Comparison of ENCODE assay signal across 13 cellular contexts in the genomic region with DNA sequence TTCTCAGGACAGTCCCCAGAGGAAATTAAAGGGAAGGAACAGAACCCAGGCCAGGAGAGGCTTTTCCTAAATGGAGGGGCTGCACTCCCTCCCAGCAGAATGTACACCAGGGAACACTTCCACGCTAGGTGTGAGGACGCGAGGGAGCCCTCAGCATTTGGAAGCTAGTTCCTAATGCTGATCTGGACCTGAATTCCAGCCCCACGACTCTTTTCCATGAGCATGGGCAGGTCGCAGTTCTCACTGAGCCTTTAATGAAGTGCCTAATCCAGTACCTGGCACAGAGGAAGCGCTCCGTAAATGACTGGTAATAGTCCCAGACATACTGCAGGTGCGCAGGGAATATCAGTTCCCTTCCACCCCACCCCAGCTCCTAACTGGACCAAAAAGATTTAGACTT. TPM values are rescaled to one million over a fixed set of nuclear protein-coding genes. Genes with fewer than 3 reads are reported as not detected.
DNase-seq lines count a peak whose midpoint lies in the region; TF ChIP-seq lines count a peak whose summit lies in the region.
"Had no signal": no experiment of that assay in that cellular context is flagged by ENCODE, and none has a peak within 500 bp of the region (broad histone marks: within the 10 kb centered on the region; RNA-seq: fewer than 3 reads in every experiment).

No MANE protein-coding gene starts in this region.

- no peak overlapping the region for H3K4me2 ChIP-seq in osteoblast (ENCODE audit: insufficient read depth, low read length)

- intact Hi-C loops in dorsolateral prefrontal cortex (cut with DNase I) = no loop called here

- no peaks in the 10 kb centered on the region for H3K79me2 ChIP-seq in osteoblast (ENCODE audit: insufficient read depth, low read length)

- no peaks in the 10 kb centered on the region for H3K9me3 Mint-ChIP-seq in activated CD4-positive, alpha-beta T cell treated with anti-CD3 and anti-CD28 coated beads, Interleukin-2, amount 10 ng/mL, durations not matched to agents 7 days and 5 days
- H3K9me3 Mint-ChIP-seq in IgD-negative memory B cell = no peaks in the 10 kb centered on the region

- peak overlapping the region; percentile 72 for H3K27ac Mint-ChIP-seq in activated CD4-positive, alpha-beta T cell treated with anti-CD3 and anti-CD28 coated beads, Interleukin-2, amount 10 ng/mL, durations not matched to agents 7 days and 5 days
- H3K27ac Mint-ChIP-seq in IgD-negative memory B cell = peak overlapping the region; percentile 84 to 98 (median 97)

- H4K20me1 ChIP-seq in osteoblast (ENCODE audit: insufficient read depth, low read length) = no peaks in the 10 kb centered on the region

- peaks cover 2% of the 10 kb centered on the region for H3K36me3 Mint-ChIP-seq in activated CD4-positive, alpha-beta T cell treated with anti-CD3 and anti-CD28 coated beads, Interleukin-2, amount 10 ng/mL, durations not matched to agents 7 days and 5 days (ENCODE audit: low read depth)
- H3K36me3 Mint-ChIP-seq in IgD-negative memory B cell = peaks cover 9% of the 10 kb centered on the region

- peak overlapping the region in 42 of 59 donors; percentile 6 to 69 (median 60) for H3K4me3 ChIP-seq in dorsolateral prefrontal cortex
- no peak overlapping the region for H3K4me3 ChIP-seq in osteoblast (ENCODE audit: insufficient read depth, low read length)

- H3K27me3 Mint-ChIP-seq in activated CD4-positive, alpha-beta T cell treated with anti-CD3 and anti-CD28 coated beads, Interleukin-2, amount 10 ng/mL, durations not matched to agents 7 days and 5 days = peaks cover 60% of the 10 kb centered on the region
- no peaks in the 10 kb centered on the region for H3K27me3 Mint-ChIP-seq in IgD-negative memory B cell

- DNase-seq in activated CD4-positive, alpha-beta T cell treated with anti-CD3 and anti-CD28 coated beads, Interleukin-2, amount 10 ng/mL, durations not matched to agents 7 days and 5 days = no peak
- DNase-seq in activated CD4-positive, alpha-beta T cell treated with anti-CD3 and anti-CD28 coated beads for 48 hours = no peak
- DNase-seq in dorsolateral prefrontal cortex (no peak), osteoblast (ENCODE audit: insufficient read length, low spot score, missing footprints) (peak; percentile 29), pons (ENCODE audit: low spot score) (no peak), NCI-H2227 (lab: John Stamatoyannopoulos, UW; ENCODE audit: unreplicated experiment) (no peak), SK-N-DZ (ENCODE audit: low spot score) (no peak)
- DNase-seq: dermis blood vessel endothelial cell had no signal

- POLR2A ChIA-PET in activated CD4-positive, alpha-beta T cell treated with anti-CD3 and anti-CD28 coated beads, Interleukin-2, amount 10 ng/mL, durations not matched to agents 7 days and 5 days (lab: Charles Lee) = no interaction called here

- TF ChIP-seq CTCF in dorsolateral prefrontal cortex (IDR thresholded peaks at IDR 0.05 in 54 of 56, conservative IDR thresholded peaks at IDR 0.05 in 2 of 56; ENCODE audit: low read depth in 1 of 56, partially characterized antibody in 56 of 56) (no peak), osteoblast (IDR thresholded peaks at IDR 0.05; ENCODE audit: extremely low read depth, low read depth, low read length) (no peak)

- no peak overlapping the region for H2AFZ ChIP-seq in osteoblast (ENCODE audit: low read length)

- H3K27ac ChIP-seq in dorsolateral prefrontal cortex (peak overlapping the region in 6 of 59 donors; percentile 5 to 49 (median 36)), osteoblast (ENCODE audit: low read depth, low read length) (no peak overlapping the region)

- peaks cover 0 to 58% (median 34%) of the 10 kb centered on the region in 45 donors for H3K27me3 ChIP-seq in dorsolateral prefrontal cortex
- peaks cover 40% of the 10 kb centered on the region for H3K27me3 ChIP-seq in osteoblast (ENCODE audit: insufficient read depth, low read length)

- CTCF ChIA-PET in activated CD4-positive, alpha-beta T cell treated with anti-CD3 and anti-CD28 coated beads, Interleukin-2, amount 10 ng/mL, durations not matched to agents 7 days and 5 days (lab: Charles Lee) = interaction anchor here (1.0 kb wide), 1 partner anchor 55 kb away, joined by 3 read pairs; no protein-coding TSS in a partner anchor

- H3K9me3 ChIP-seq in osteoblast (ENCODE audit: low read depth, low read length) = no peaks in the 10 kb centered on the region

- H3K36me3 ChIP-seq in osteoblast (ENCODE audit: insufficient read depth, low read length) = no peaks in the 10 kb centered on the region

- peak overlapping the region; percentile 64 for H3K4me3 Mint-ChIP-seq in activated CD4-positive, alpha-beta T cell treated with anti-CD3 and anti-CD28 coated beads, Interleukin-2, amount 10 ng/mL, durations not matched to agents 7 days and 5 days
- peak overlapping the region; percentile 87 to 96 (median 93) for H3K4me3 Mint-ChIP-seq in IgD-negative memory B cell

- peaks cover 29% of the 10 kb centered on the region for H3K4me1 Mint-ChIP-seq in activated CD4-positive, alpha-beta T cell treated with anti-CD3 and anti-CD28 coated beads, Interleukin-2, amount 10 ng/mL, durations not matched to agents 7 days and 5 days
- peaks cover 56 to 65% (median 63%) of the 10 kb centered on the region in 3 donors for H3K4me1 Mint-ChIP-seq in IgD-negative memory B cell

- no peaks in the 10 kb centered on the region for H3K4me1 ChIP-seq in osteoblast (ENCODE audit: insufficient read depth, low read length)

RNA-seq across cellular contexts. Expression of a gene that starts 1.1 kb away (rescaled TPM):
- 1 to 10 TPM; 6.7 to 9.0 TPM for total RNA-seq in activated CD4-positive, alpha-beta T cell treated with anti-CD3 and anti-CD28 coated beads, Interleukin-2, amount 10 ng/mL, durations not matched to agents 7 days and 5 days
- polyA plus RNA-seq in IgD-negative memory B cell = 193 TPM
- total RNA-seq in dorsolateral prefrontal cortex (10 to 100 TPM in 45 of 120 experiments, 1 to 10 TPM in 75; 1.6 to 32.2 (median 8.5) TPM), osteoblast (not detected in 2 replicates)
- not detected in 2 replicates for polyA plus RNA-seq in SK-N-DZ (2014; cell fraction: cytosol; rRNA removed)
- polyA plus RNA-seq in SK-N-DZ (2014; cell fraction: nucleus; rRNA removed) = not detected in 2 replicates
- total RNA-seq: A673, myocyte had no signal

RNA-seq across cellular contexts. Expression of a gene that starts 59.7 kb away (rescaled TPM):
- under 1 TPM; 0.10 to 0.15 TPM for total RNA-seq in activated CD4-positive, alpha-beta T cell treated with anti-CD3 and anti-CD28 coated beads, Interleukin-2, amount 10 ng/mL, durations not matched to agents 7 days and 5 days
- 0.55 TPM for polyA plus RNA-seq in IgD-negative memory B cell
- total RNA-seq in dorsolateral prefrontal cortex = under 1 TPM in 55 of 120 experiments, not detected in 65; 0.14 to 0.96 (median 0.32) TPM
- under 0.01 TPM in 1 of 2 replicates, not detected in the other for total RNA-seq in osteoblast
- polyA plus RNA-seq in SK-N-DZ (2014; cell fraction: cytosol; rRNA removed) = not detected in 2 replicates
- 0.09 and 0.31 TPM in 2 replicates for polyA plus RNA-seq in SK-N-DZ (2014; cell fraction: nucleus; rRNA removed)
- total RNA-seq: A673; dermis blood vessel endothelial cell; myocyte; subcutaneous adipose tissue; T-helper 1 cell treated with Interleukin-12 subunit alpha and Interleukin-12 subunit beta and Interleukin-4 antibody, amounts not matched to agents 30 ng/mL and 1 ng/mL, for 36 hours had no signal
